In genomic region chr19:47111682-47112165, GRCh38 we compare ENCODE assay signal across 8 cellular contexts. TPM values are rescaled to one million over a fixed set of nuclear protein-coding genes. Genes with fewer than 3 reads are reported as not detected.
DNase-seq lines count a peak whose midpoint lies in the region; FAIRE-seq and TF ChIP-seq lines count a peak whose summit lies in the region.

No MANE protein-coding gene starts in this region.

- TF ChIP-seq CTCF in kidney (IDR thresholded peaks at IDR 0.05; ENCODE audit: borderline replicate concordance, extremely low read depth, insufficient read depth) (no peak), suprapubic skin (IDR thresholded peaks at IDR 0.05) (no peak)

- TF ChIP-seq EP300 in suprapubic skin (IDR thresholded peaks at IDR 0.05), result no peak

- H3K4me1 ChIP-seq in kidney (ENCODE audit: control insufficient read depth in 1 of 2, insufficient read depth in 1 of 2, low read depth in 1 of 2, low read length in 2 of 2), result peaks cover 24 to 36% of the 10 kb centered on the region in 2 donors
- peaks cover 44% of the 10 kb centered on the region for H3K4me1 ChIP-seq in suprapubic skin

- peak overlapping the region; percentile 88 to 99 for H3K9ac ChIP-seq in kidney (ENCODE audit: low read length in 2 of 2)

- TF ChIP-seq POLR2A in suprapubic skin (IDR thresholded peaks at IDR 0.05), result no peak

- H3K4me3 ChIP-seq in kidney (ENCODE audit: low read length in 2 of 2) (peak overlapping the region; percentile 87 to 89), suprapubic skin (peak overlapping the region; percentile 97)

- FAIRE-seq in kidney (lab: Jason Lieb, UNC), result no peak

- no peaks in the 10 kb centered on the region for H3K27me3 ChIP-seq in suprapubic skin

- no peaks in the 10 kb centered on the region for H3K9me3 ChIP-seq in kidney (ENCODE audit: control insufficient read depth in 1 of 2, low read length in 2 of 2)
- no peaks in the 10 kb centered on the region for H3K9me3 ChIP-seq in suprapubic skin

- peak overlapping the region; percentile 95 for H3K4me3 Mint-ChIP-seq in T-helper 2 cell treated with Interferon-gamma antibody and Interleukin-4, amounts not matched to agents 5 μg/mL and 100 μg/mL, for 36 hours
- H3K4me3 Mint-ChIP-seq in activated naive CD8-positive, alpha-beta T cell, result peak overlapping the region; percentile 97

- H3K36me3 ChIP-seq in kidney (ENCODE audit: control insufficient read depth in 1 of 2, insufficient read depth in 2 of 2, low read length in 2 of 2) (no peaks in the 10 kb centered on the region), suprapubic skin (no peaks in the 10 kb centered on the region)

- H3K27me3 Mint-ChIP-seq in T-helper 2 cell treated with Interferon-gamma antibody and Interleukin-4, amounts not matched to agents 5 μg/mL and 100 μg/mL, for 36 hours (ENCODE audit: low read depth), result no peaks in the 10 kb centered on the region
- no peaks in the 10 kb centered on the region for H3K27me3 Mint-ChIP-seq in activated naive CD8-positive, alpha-beta T cell

- intact Hi-C loops in kidney (cut with DNase I), result no loop called here

- WGBS in suprapubic skin, result 0% methylated on average over 7 of the region's 24 CpGs

- H3K9me3 Mint-ChIP-seq in T-helper 2 cell treated with Interferon-gamma antibody and Interleukin-4, amounts not matched to agents 5 μg/mL and 100 μg/mL, for 36 hours, result no peaks in the 10 kb centered on the region
- H3K9me3 Mint-ChIP-seq in activated naive CD8-positive, alpha-beta T cell (ENCODE audit: low read depth), result no peaks in the 10 kb centered on the region

- DNase-seq in T-helper 2 cell treated with Interferon-gamma antibody and Interleukin-4, amounts not matched to agents 5 μg/mL and 100 μg/mL, for 36 hours (ENCODE audit: low spot score), result no peak
- DNase-seq in T-helper 2 cell, result no peak
- no peak for DNase-seq in kidney
- DNase-seq in suprapubic skin (ENCODE audit: low spot score in 2 of 2), result no peak
- DNase-seq in NCI-H748 (lab: John Stamatoyannopoulos, UW; ENCODE audit: unreplicated experiment), result no peak
- DNase-seq in HPDE6-E6E7 (ENCODE audit: extremely low spot score), result no peak
- DNase-seq in NCI-H146 (lab: John Stamatoyannopoulos, UW), result no peak

- peaks cover 47% of the 10 kb centered on the region for H3K36me3 Mint-ChIP-seq in T-helper 2 cell treated with Interferon-gamma antibody and Interleukin-4, amounts not matched to agents 5 μg/mL and 100 μg/mL, for 36 hours (ENCODE audit: low read depth)
- H3K36me3 Mint-ChIP-seq in activated naive CD8-positive, alpha-beta T cell, result peaks cover 18% of the 10 kb centered on the region

- H3K27ac ChIP-seq in kidney (ENCODE audit: low read depth in 2 of 2, low read length in 2 of 2) (peak overlapping the region; percentile 100), suprapubic skin (peak overlapping the region; percentile 99)

- peaks cover 40% of the 10 kb centered on the region for H3K4me1 Mint-ChIP-seq in T-helper 2 cell treated with Interferon-gamma antibody and Interleukin-4, amounts not matched to agents 5 μg/mL and 100 μg/mL, for 36 hours (ENCODE audit: low read depth)
- H3K4me1 Mint-ChIP-seq in activated naive CD8-positive, alpha-beta T cell (ENCODE audit: low read depth), result peaks cover 45% of the 10 kb centered on the region

- peak overlapping the region; percentile 100 for H3K27ac Mint-ChIP-seq in T-helper 2 cell treated with Interferon-gamma antibody and Interleukin-4, amounts not matched to agents 5 μg/mL and 100 μg/mL, for 36 hours
- peak overlapping the region; percentile 100 for H3K27ac Mint-ChIP-seq in activated naive CD8-positive, alpha-beta T cell

RNA-seq across cellular contexts. Expression of gene ZC3H4, which starts 1.9 kb away (rescaled TPM):
- total RNA-seq in kidney, result 55.2 TPM
- polyA plus RNA-seq in kidney (ENCODE audit: insufficient read depth, low read depth, low replicate concordance), result 5.7 TPM
- 10 to 100 TPM; 24.2 to 42.8 (median 31.7) TPM for total RNA-seq in suprapubic skin

RNA-seq across cellular contexts. Expression of gene SAE1, which starts 18.9 kb away (rescaled TPM):
- total RNA-seq in kidney, result 49.4 TPM
- polyA plus RNA-seq in kidney (ENCODE audit: insufficient read depth, low read depth, low replicate concordance), result 39.5 TPM
- total RNA-seq in suprapubic skin, result 10 to 100 TPM; 22.4 to 51.9 (median 44.7) TPM
